In genomic region chr3:183226333-183226732, GRCh38 we compare ENCODE assay signal across 29 cellular contexts.
"Had no signal": no experiment of that assay in that cellular context is flagged by ENCODE, and none has a peak within 500 bp of the region (broad histone marks: within the 10 kb centered on the region; RNA-seq: fewer than 3 reads in every experiment).

No MANE protein-coding gene starts in this region.

- H3K9me3 Mint-ChIP-seq: activated CD4-positive, alpha-beta memory T cell treated with anti-CD3 and anti-CD28 coated beads, Interleukin-2, amount 10 ng/mL, durations not matched to agents 7 days and 5 days; activated CD4-positive, alpha-beta T cell treated with anti-CD3 and anti-CD28 coated beads, Interleukin-2, amount 10 ng/mL, durations not matched to agents 7 days and 5 days; activated naive CD4-positive, alpha-beta T cell treated with anti-CD3 and anti-CD28 coated beads, Interleukin-2, amount 10 ng/mL, durations not matched to agents 7 days and 5 days; activated T-cell treated with anti-CD3 and anti-CD28 coated beads, Interleukin-2, amount 50 U/mL, for 24 hours; effector memory CD8-positive, alpha-beta T cell; WTC11 had no signal

- H3K36me3 Mint-ChIP-seq: activated naive CD4-positive, alpha-beta T cell treated with anti-CD3 and anti-CD28 coated beads, Interleukin-2, amount 10 ng/mL, durations not matched to agents 7 days and 5 days; WTC11 had no signal

- DNase-seq: activated CD4-positive, alpha-beta memory T cell treated with anti-CD3 and anti-CD28 coated beads, Interleukin-2, amount 10 ng/mL, durations not matched to agents 7 days and 5 days; activated CD4-positive, alpha-beta T cell treated with anti-CD3 and anti-CD28 coated beads for 1 hour; activated CD4-positive, alpha-beta T cell treated with anti-CD3 and anti-CD28 coated beads for 4 hours; activated CD4-positive, alpha-beta T cell treated with anti-CD3 and anti-CD28 coated beads, Interleukin-2, amount 10 ng/mL, durations not matched to agents 7 days and 5 days; activated CD4-positive, alpha-beta T cell treated with anti-CD3 and anti-CD28 coated beads, Interleukin-2, amount 50 U/mL, for 4 hours; activated CD8-positive, alpha-beta memory T cell treated with anti-CD3 and anti-CD28 coated beads, Interleukin-2, amount 50 U/mL, for 48 hours; activated gamma-delta T cell; activated naive CD4-positive, alpha-beta T cell; activated naive CD4-positive, alpha-beta T cell treated with anti-CD3 and anti-CD28 coated beads, Interleukin-2, amount 10 ng/mL, durations not matched to agents 7 days and 5 days; activated T-cell treated with anti-CD3 and anti-CD28 coated beads for 4 hours; activated T-cell treated with anti-CD3 and anti-CD28 coated beads, Interleukin-2, amount 50 U/mL, for 24 hours; activated T-cell treated with anti-CD3 and anti-CD28 coated beads, Interleukin-2, amount 50 U/mL, for 72 hours; adrenal gland; amygdala; aorta; body of pancreas; caudate nucleus; cortex of kidney; dermis blood vessel endothelial cell; effector CD4-positive, alpha-beta T cell; effector memory CD8-positive, alpha-beta T cell; erythroblast; foreskin keratinocyte; gastrocnemius medialis; glutamatergic neuron; T-helper 2 cell had no signal

- H3K4me1 ChIP-seq: adrenal gland, body of pancreas, esophagus muscularis mucosa, foreskin keratinocyte, gastrocnemius medialis had no signal

- H3K4me1 Mint-ChIP-seq: WTC11 had no signal

- ATAC-seq: activated naive CD4-positive, alpha-beta T cell treated with anti-CD3 and anti-CD28 coated beads, Interleukin-2, amount 50 U/mL, for 72 hours; activated T-cell treated with anti-CD3 and anti-CD28 coated beads, Interleukin-2, amount 50 U/mL, for 72 hours; body of pancreas; effector memory CD8-positive, alpha-beta T cell; foreskin keratinocyte; gastrocnemius medialis; WTC11 had no signal

- H3K4me3 ChIP-seq: adrenal gland, body of pancreas, esophagus muscularis mucosa, gastrocnemius medialis had no signal

- H3K9me3 ChIP-seq: adrenal gland, body of pancreas, esophagus muscularis mucosa, gastrocnemius medialis had no signal

- H3K27me3 Mint-ChIP-seq: activated CD4-positive, alpha-beta memory T cell treated with anti-CD3 and anti-CD28 coated beads, Interleukin-2, amount 10 ng/mL, durations not matched to agents 7 days and 5 days; activated CD4-positive, alpha-beta T cell treated with anti-CD3 and anti-CD28 coated beads, Interleukin-2, amount 10 ng/mL, durations not matched to agents 7 days and 5 days; activated T-cell treated with anti-CD3 and anti-CD28 coated beads, Interleukin-2, amount 50 U/mL, for 24 hours; effector memory CD8-positive, alpha-beta T cell had no signal

- H3K27ac Mint-ChIP-seq: activated CD4-positive, alpha-beta memory T cell treated with anti-CD3 and anti-CD28 coated beads, Interleukin-2, amount 10 ng/mL, durations not matched to agents 7 days and 5 days; activated CD4-positive, alpha-beta T cell treated with anti-CD3 and anti-CD28 coated beads, Interleukin-2, amount 10 ng/mL, durations not matched to agents 7 days and 5 days; activated naive CD4-positive, alpha-beta T cell treated with anti-CD3 and anti-CD28 coated beads, Interleukin-2, amount 10 ng/mL, durations not matched to agents 7 days and 5 days; effector memory CD8-positive, alpha-beta T cell; WTC11 had no signal

- H3K4me3 Mint-ChIP-seq: activated CD4-positive, alpha-beta memory T cell treated with anti-CD3 and anti-CD28 coated beads, Interleukin-2, amount 10 ng/mL, durations not matched to agents 7 days and 5 days; activated CD4-positive, alpha-beta T cell treated with anti-CD3 and anti-CD28 coated beads, Interleukin-2, amount 10 ng/mL, durations not matched to agents 7 days and 5 days; activated naive CD4-positive, alpha-beta T cell treated with anti-CD3 and anti-CD28 coated beads, Interleukin-2, amount 10 ng/mL, durations not matched to agents 7 days and 5 days; activated T-cell treated with anti-CD3 and anti-CD28 coated beads, Interleukin-2, amount 50 U/mL, for 24 hours; effector memory CD8-positive, alpha-beta T cell; WTC11 had no signal

- H3K36me3 ChIP-seq: adrenal gland, esophagus muscularis mucosa, gastrocnemius medialis had no signal
